9 cellular contexts compared by ENCODE assay signal in the genomic region with DNA sequence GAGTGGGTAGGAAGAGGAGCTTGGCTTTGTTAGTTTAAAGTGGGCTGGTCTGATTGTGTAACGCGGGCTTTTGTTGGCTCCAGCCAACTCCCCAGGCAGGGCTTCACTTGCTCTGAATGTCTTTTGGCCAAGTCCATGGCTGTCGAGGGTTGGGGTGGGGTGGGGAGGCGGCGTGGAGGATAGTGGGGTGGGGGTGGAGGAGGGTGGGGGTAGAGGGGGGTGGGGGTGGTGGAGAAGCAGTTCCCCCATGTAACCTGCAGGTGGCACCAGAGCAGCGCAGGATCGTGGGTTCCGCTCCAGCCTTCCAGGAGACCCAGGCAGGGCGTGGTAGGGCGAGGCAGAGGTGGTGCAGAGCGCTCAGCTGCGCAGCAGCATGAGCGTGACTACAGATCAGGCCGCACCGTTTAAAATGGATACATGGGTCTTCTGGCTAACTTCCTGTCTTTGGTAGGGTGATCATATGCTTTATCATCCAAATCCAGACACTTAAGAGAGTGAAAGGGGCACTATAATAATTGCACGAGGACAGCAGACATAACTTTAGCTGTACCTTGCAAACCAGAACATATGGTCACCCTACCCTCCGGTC. TPM values are rescaled to one million over a fixed set of nuclear protein-coding genes. Genes with fewer than 3 reads are reported as not detected.
DNase-seq lines count a peak whose midpoint lies in the region; ATAC-seq and TF ChIP-seq lines count a peak whose summit lies in the region.
"Had no signal": no experiment of that assay in that cellular context is flagged by ENCODE, and none has a peak within 500 bp of the region (broad histone marks: within the 10 kb centered on the region; RNA-seq: fewer than 3 reads in every experiment).

No MANE protein-coding gene starts in this region.

- H3K27ac ChIP-seq in SU-DHL-6 (ENCODE audit: low read depth, low read length) (no peak overlapping the region), aorta (ENCODE audit: low read depth in 1 of 2, low read length in 2 of 2) (no peak overlapping the region)

- H3K4me2 ChIP-seq in SU-DHL-6 (ENCODE audit: low read depth, low read length, poor library complexity, severe bottlenecking), result no peak overlapping the region

- H4K20me1 ChIP-seq in SU-DHL-6 (ENCODE audit: low read depth, low read length), result no peaks in the 10 kb centered on the region

- peaks cover 0 to 2% of the 10 kb centered on the region in 2 donors for H3K4me1 ChIP-seq in aorta (ENCODE audit: control insufficient read depth in 1 of 2, insufficient read depth in 2 of 2, low read length in 2 of 2)

- ATAC-seq in aorta (ENCODE audit: low FRiP score), result peak; percentile 86
- ATAC-seq in GM21515 (IDR thresholded peaks at IDR 0.05; ENCODE audit: unreplicated experiment), result no peak

- H3K36me3 ChIP-seq in SU-DHL-6 (ENCODE audit: low read length), result no peaks in the 10 kb centered on the region
- H3K36me3 ChIP-seq in aorta (ENCODE audit: control insufficient read depth in 1 of 2, insufficient read depth in 2 of 2, low read length in 1 of 2), result no peaks in the 10 kb centered on the region

- no peaks in the 10 kb centered on the region for H3K9me2 ChIP-seq in SU-DHL-6 (replicated peaks; ENCODE audit: insufficient read depth, low read length)

- H3F3A ChIP-seq in SU-DHL-6 (ENCODE audit: insufficient read depth), result no peaks in the 10 kb centered on the region

- no peak overlapping the region for H3K9ac ChIP-seq in SU-DHL-6 (ENCODE audit: low read length)

- H3K9me3 ChIP-seq in SU-DHL-6 (ENCODE audit: insufficient read depth, low read length) (no peaks in the 10 kb centered on the region), aorta (ENCODE audit: control insufficient read depth, low read length) (no peaks in the 10 kb centered on the region)

- H2AFZ ChIP-seq in SU-DHL-6 (ENCODE audit: low read depth, low read length, severe bottlenecking), result no peak overlapping the region

- H3K4me3 ChIP-seq in NB4 (ENCODE audit: low read depth, low read length) (no peak overlapping the region), SU-DHL-6 (ENCODE audit: insufficient read depth, low read length, poor library complexity, severe bottlenecking) (no peak overlapping the region), aorta (ENCODE audit: low read length in 2 of 2) (no peak overlapping the region)

- 2 to 3% methylated on average over 17 of the region's 17 CpGs for WGBS in aorta, 2 donors

- intact Hi-C loops in cardiac septum (cut with DNase I) (loop anchor here (5.0 kb wide), 2 partner anchors 73 to 268 kb away; no protein-coding TSS in a partner anchor), aorta (cut with DNase I) (loop anchor here (2.0 to 5.0 kb wide), 3 partner anchors 73 to 267 kb away; no protein-coding TSS in a partner anchor)

- in situ Hi-C loops in G401 (cut with HindIII; ENCODE audit: low sequenced_read_pairs), result no loop called here

- no peaks in the 10 kb centered on the region for H3K79me2 ChIP-seq in SU-DHL-6 (ENCODE audit: insufficient read depth, low read length)

- TF ChIP-seq POLR2A in NB4 (IDR thresholded peaks at IDR 0.05; ENCODE audit: extremely low read depth, insufficient read length), result no peak

- TF ChIP-seq CTCF in NB4 (IDR thresholded peaks at IDR 0.05; ENCODE audit: low read depth, low read length) (peak; percentile 60), SU-DHL-6 (IDR thresholded peaks at IDR 0.05; ENCODE audit: insufficient read depth, low read length, poor library complexity, severe bottlenecking) (peak; percentile 15)

- DNase-seq in G401 (ENCODE audit: low spot score) (peak; percentile 25), NB4 (ENCODE audit: low read depth) (peak; percentile 86), cardiac septum (ENCODE audit: low spot score) (peak; percentile 91), retina (peak; percentile 73), aorta (peak; percentile 87 to 91)
- peak; percentile 41 for DNase-seq in activated naive CD8-positive, alpha-beta T cell treated with anti-CD3 and anti-CD28 coated beads, Interleukin-2, amount 50 U/mL, for 16 hours (ENCODE audit: low read depth, low spot score)

- no peaks in the 10 kb centered on the region for H3K27me3 ChIP-seq in SU-DHL-6 (ENCODE audit: low read length)
- H3K27me3 ChIP-seq in aorta (ENCODE audit: control insufficient read depth in 1 of 2, insufficient read depth in 2 of 2, low read length in 1 of 2), result no peaks in the 10 kb centered on the region

RNA-seq across cellular contexts. Expression of a gene that starts 28.3 kb away (rescaled TPM):
- not detected in 2 replicates for total RNA-seq in G401 (2014; rRNA removed; shearing (Covaris generic))
- total RNA-seq in cardiac septum (not detected), aorta (not detected)
- polyA plus RNA-seq in aorta, result not detected
- total RNA-seq: dermis microvascular lymphatic vessel endothelial cell had no signal

RNA-seq across cellular contexts. Expression of a gene that starts 59.5 kb away (rescaled TPM):
- 5.8 and 8.7 TPM in 2 replicates for total RNA-seq in G401 (2014; rRNA removed; shearing (Covaris generic))
- 24.6 TPM for total RNA-seq in cardiac septum
- 10 to 100 TPM; 72.6 to 91.9 TPM for total RNA-seq in aorta
- polyA plus RNA-seq in aorta, result 10 to 100 TPM in 1 of 2 donors, 1 to 10 TPM in 1; 8.6 to 45.5 TPM

Comparison
In these comparisons a context has a peak if more than half of its experiments do, and no peak if none do; other contexts are left out.
1. DNase-seq: peak in every context shown above with its lines; median percentile 91 in cardiac septum; 89 in aorta; 86 in NB4; 73 in retina; 41 in activated naive CD8-positive, alpha-beta T cell treated with anti-CD3 and anti-CD28 coated beads, Interleukin-2, amount 50 U/mL, for 16 hours; 25 in G401.